22 cellular contexts compared by ENCODE assay signal in the genomic region with DNA sequence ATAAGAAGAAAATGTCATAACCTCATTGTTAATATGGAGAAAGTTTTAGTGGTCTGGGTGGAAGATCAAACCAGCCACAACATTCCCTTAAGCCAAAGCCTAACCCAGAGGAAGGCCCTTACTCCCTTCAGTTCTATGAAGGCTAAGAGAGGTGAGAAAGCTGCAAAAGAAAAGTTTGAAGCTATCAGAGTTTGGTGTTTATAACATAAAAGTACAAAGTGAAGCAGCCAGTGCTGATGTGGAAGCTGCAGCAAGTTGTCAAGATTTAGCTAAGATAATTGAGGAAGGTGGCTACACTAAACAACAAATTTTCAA.
"Had no signal": no experiment of that assay in that cellular context is flagged by ENCODE, and none has a peak within 500 bp of the region (broad histone marks: within the 10 kb centered on the region; RNA-seq: fewer than 3 reads in every experiment).

No MANE protein-coding gene starts in this region.

- ATAC-seq: effector memory CD8-positive, alpha-beta T cell; esophagus mucosa; gastrocnemius medialis; heart left ventricle; left cardiac atrium; mucosa of descending colon had no signal

- H3K27ac ChIP-seq: colonic mucosa, epithelial cell of prostate, esophagus squamous epithelium, gastrocnemius medialis, heart left ventricle, left ventricle myocardium inferior, lower lobe of right lung had no signal

- H3K9me3 ChIP-seq: colonic mucosa, esophagus squamous epithelium, gastrocnemius medialis, heart left ventricle, left ventricle myocardium inferior, lower lobe of right lung, mucosa of descending colon had no signal

- H3K36me3 ChIP-seq: colonic mucosa, esophagus squamous epithelium, gastrocnemius medialis, heart left ventricle, left ventricle myocardium inferior, lower lobe of right lung had no signal

- H3K4me3 ChIP-seq: colonic mucosa, esophagus squamous epithelium, gastrocnemius medialis, left ventricle myocardium inferior, lower lobe of right lung, mucosa of descending colon had no signal

- H3K27me3 ChIP-seq: colonic mucosa, gastrocnemius medialis had no signal

- FAIRE-seq: endometrium, islet of Langerhans, keratinocyte had no signal

- DNase-seq: colonic mucosa; cortex of kidney; effector CD8-positive, alpha-beta T cell; effector memory CD8-positive, alpha-beta T cell; endodermal cell; erythroblast; esophagus squamous epithelium; foreskin melanocyte; gastrocnemius medialis; heart left ventricle; hippocampal formation; left cardiac atrium; left ventricle myocardium inferior; lower lobe of right lung; mesenchymal stem cell; mucosa of descending colon; naive B cell had no signal

- H3K4me1 ChIP-seq: colonic mucosa, esophagus squamous epithelium, gastrocnemius medialis, heart left ventricle, left ventricle myocardium inferior, lower lobe of right lung had no signal
